ENCODE assay signal across 1 cellular context in genomic region chr9:97501972-97502221, GRCh38.
TF ChIP-seq lines count a peak whose summit lies in the region.

No MANE protein-coding gene starts in this region.

TF ChIP-seq in GM23338, 12 proteins besides CTCF, POLR2A, EP300 and RAD21 (continued from another document):
- TF ChIP-seq, protein P1, sequence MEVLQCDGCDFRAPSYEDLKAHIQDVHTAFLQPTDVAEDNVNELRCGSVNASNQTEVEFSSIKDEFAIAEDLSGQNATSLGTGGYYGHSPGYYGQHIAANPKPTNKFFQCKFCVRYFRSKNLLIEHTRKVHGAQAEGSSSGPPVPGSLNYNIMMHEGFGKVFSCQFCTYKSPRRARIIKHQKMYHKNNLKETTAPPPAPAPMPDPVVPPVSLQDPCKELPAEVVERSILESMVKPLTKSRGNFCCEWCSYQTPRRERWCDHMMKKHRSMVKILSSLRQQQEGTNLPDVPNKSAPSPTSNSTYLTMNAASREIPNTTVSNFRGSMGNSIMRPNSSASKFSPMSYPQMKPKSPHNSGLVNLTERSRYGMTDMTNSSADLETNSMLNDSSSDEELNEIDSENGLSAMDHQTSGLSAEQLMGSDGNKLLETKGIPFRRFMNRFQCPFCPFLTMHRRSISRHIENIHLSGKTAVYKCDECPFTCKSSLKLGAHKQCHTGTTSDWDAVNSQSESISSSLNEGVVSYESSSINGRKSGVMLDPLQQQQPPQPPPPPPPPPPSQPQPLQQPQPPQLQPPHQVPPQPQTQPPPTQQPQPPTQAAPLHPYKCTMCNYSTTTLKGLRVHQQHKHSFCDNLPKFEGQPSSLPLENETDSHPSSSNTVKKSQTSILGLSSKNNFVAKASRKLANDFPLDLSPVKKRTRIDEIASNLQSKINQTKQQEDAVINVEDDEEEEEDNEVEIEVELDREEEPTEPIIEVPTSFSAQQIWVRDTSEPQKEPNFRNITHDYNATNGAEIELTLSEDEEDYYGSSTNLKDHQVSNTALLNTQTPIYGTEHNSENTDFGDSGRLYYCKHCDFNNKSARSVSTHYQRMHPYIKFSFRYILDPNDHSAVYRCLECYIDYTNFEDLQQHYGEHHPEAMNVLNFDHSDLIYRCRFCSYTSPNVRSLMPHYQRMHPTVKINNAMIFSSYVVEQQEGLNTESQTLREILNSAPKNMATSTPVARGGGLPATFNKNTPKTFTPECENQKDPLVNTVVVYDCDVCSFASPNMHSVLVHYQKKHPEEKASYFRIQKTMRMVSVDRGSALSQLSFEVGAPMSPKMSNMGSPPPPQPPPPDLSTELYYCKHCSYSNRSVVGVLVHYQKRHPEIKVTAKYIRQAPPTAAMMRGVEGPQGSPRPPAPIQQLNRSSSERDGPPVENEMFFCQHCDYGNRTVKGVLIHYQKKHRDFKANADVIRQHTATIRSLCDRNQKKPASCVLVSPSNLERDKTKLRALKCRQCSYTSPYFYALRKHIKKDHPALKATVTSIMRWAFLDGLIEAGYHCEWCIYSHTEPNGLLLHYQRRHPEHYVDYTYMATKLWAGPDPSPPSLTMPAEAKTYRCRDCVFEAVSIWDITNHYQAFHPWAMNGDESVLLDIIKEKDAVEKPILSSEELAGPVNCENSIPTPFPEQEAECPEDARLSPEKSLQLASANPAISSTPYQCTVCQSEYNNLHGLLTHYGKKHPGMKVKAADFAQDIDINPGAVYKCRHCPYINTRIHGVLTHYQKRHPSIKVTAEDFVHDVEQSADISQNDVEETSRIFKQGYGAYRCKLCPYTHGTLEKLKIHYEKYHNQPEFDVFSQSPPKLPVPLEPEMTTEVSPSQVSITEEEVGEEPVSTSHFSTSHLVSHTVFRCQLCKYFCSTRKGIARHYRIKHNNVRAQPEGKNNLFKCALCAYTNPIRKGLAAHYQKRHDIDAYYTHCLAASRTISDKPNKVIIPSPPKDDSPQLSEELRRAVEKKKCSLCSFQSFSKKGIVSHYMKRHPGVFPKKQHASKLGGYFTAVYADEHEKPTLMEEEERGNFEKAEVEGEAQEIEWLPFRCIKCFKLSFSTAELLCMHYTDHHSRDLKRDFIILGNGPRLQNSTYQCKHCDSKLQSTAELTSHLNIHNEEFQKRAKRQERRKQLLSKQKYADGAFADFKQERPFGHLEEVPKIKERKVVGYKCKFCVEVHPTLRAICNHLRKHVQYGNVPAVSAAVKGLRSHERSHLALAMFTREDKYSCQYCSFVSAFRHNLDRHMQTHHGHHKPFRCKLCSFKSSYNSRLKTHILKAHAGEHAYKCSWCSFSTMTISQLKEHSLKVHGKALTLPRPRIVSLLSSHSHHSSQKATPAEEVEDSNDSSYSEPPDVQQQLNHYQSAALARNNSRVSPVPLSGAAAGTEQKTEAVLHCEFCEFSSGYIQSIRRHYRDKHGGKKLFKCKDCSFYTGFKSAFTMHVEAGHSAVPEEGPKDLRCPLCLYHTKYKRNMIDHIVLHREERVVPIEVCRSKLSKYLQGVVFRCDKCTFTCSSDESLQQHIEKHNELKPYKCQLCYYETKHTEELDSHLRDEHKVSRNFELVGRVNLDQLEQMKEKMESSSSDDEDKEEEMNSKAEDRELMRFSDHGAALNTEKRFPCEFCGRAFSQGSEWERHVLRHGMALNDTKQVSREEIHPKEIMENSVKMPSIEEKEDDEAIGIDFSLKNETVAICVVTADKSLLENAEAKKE (CRISPR knock-in tag; IDR thresholded peaks at IDR 0.05) = no peak
